ENCODE assay signal across 8 cellular contexts in the genomic region with DNA sequence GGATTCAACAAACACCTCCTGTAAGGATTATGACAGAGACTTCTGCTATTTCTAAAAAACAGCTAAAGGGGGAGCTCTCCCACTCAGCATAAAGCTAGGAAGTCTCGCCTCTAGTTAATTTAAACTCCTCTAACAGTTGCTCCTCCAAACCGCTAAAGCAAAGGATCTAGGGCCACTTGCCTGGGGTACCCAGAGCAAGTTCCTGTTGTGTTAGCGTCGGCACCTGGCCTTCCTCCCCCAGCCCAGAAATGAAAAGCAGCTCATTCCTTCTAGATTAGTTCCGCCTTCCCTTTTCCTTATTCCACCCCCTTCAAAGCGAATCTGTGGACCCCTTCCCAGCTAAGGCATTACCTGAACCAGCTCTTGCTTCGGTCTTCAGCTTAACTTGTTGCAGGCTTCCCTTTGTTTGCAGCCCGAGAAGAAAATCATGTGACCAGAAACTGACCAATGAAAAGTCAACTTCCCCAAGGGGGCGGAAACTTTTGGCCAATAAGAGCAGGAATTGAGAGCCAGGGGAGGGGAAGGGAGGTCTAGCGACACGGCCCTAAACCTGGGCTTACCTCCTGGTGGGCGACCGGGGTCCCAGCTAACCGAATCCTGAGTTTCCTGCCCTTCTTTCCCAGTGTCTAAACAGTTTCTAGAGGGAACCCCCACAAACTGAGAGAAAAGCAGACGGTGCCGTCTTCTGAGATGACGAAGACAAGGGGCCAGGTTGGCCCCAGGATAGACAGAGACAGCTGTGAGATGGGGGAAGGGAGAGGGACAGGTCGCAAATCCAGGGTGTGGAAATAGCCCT. TPM values are rescaled to one million over a fixed set of nuclear protein-coding genes. Genes with fewer than 3 reads are reported as not detected.
A peak's percentile ranks its signal among the peaks of the same experiment; 100 is the strongest.
DNase-seq lines count a peak whose midpoint lies in the region; ATAC-seq and TF ChIP-seq lines count a peak whose summit lies in the region.

A gene with protein sequence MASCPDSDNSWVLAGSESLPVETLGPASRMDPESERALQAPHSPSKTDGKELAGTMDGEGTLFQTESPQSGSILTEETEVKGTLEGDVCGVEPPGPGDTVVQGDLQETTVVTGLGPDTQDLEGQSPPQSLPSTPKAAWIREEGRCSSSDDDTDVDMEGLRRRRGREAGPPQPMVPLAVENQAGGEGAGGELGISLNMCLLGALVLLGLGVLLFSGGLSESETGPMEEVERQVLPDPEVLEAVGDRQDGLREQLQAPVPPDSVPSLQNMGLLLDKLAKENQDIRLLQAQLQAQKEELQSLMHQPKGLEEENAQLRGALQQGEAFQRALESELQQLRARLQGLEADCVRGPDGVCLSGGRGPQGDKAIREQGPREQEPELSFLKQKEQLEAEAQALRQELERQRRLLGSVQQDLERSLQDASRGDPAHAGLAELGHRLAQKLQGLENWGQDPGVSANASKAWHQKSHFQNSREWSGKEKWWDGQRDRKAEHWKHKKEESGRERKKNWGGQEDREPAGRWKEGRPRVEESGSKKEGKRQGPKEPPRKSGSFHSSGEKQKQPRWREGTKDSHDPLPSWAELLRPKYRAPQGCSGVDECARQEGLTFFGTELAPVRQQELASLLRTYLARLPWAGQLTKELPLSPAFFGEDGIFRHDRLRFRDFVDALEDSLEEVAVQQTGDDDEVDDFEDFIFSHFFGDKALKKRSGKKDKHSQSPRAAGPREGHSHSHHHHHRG (minus strand): TSS at position 382 of the 796 bp plus-strand sequence. CDS start 2,378 bp downstream, outside the sequence.

- peak; percentile 48 for TF ChIP-seq CTCF in AG09309 (IDR thresholded peaks at IDR 0.05; ENCODE audit: control insufficient read depth, insufficient read depth, low read depth, low read length, missing control alignments)
- peak; percentile 39 for TF ChIP-seq CTCF in kidney epithelial cell (IDR thresholded peaks at IDR 0.05; ENCODE audit: insufficient read depth, low read length, poor library complexity, severe bottlenecking)

- ATAC-seq in GM19025 (IDR thresholded peaks at IDR 0.05; ENCODE audit: low read depth, unreplicated experiment) (peak; percentile 53), HG03520 (IDR thresholded peaks at IDR 0.05; ENCODE audit: unreplicated experiment) (peak; percentile 48)

- DNase-seq in AG09309 (ENCODE audit: low read depth) (peak; percentile 66), NCI-H526 (lab: John Stamatoyannopoulos, UW) (peak; percentile 98 to 99), kidney epithelial cell (ENCODE audit: low read depth) (peak; percentile 79)
- peak; percentile 72 to 82 for DNase-seq in activated CD4-positive, alpha-beta T cell treated with anti-CD3 and anti-CD28 coated beads for 4 hours
- DNase-seq in stimulated activated CD4-positive, alpha-beta T cell treated with anti-CD3 and anti-CD28 coated beads, Interleukin-15, amount 100 ng/mL, for 24 hours: peak; percentile 82

- no peaks in the 10 kb centered on the region for H3K27me3 ChIP-seq in kidney epithelial cell (ENCODE audit: control insufficient read depth, insufficient read depth, low read length)

- H3K4me3 ChIP-seq in AG09309 (ENCODE audit: control insufficient read depth, low read depth, low read length) (peak within 1 kb of the TSS; percentile 54), kidney epithelial cell (ENCODE audit: low read depth, low read length) (peak within 1 kb of the TSS; percentile 50)

- peaks cover 2% of the 10 kb centered on the region for H3K36me3 ChIP-seq in kidney epithelial cell (ENCODE audit: control insufficient read depth, insufficient read depth, low read length)

- H3K27ac ChIP-seq in cingulate gyrus (ENCODE audit: low read depth, low read length): peak within 1 kb of the TSS; percentile 96

RNA-seq across cellular contexts. Expression of the gene that starts here (rescaled TPM):
- 88.2 and 102 TPM in 2 replicates for total RNA-seq in kidney epithelial cell

Comparison
In these comparisons a context has a peak if more than half of its experiments do, and no peak if none do; other contexts are left out.
1. Peak in every context shown above with its lines: DNase-seq, ATAC-seq, H3K4me3 ChIP-seq and H3K27ac ChIP-seq.